ENCODE assay signal across 1 cellular context in the genomic region with DNA sequence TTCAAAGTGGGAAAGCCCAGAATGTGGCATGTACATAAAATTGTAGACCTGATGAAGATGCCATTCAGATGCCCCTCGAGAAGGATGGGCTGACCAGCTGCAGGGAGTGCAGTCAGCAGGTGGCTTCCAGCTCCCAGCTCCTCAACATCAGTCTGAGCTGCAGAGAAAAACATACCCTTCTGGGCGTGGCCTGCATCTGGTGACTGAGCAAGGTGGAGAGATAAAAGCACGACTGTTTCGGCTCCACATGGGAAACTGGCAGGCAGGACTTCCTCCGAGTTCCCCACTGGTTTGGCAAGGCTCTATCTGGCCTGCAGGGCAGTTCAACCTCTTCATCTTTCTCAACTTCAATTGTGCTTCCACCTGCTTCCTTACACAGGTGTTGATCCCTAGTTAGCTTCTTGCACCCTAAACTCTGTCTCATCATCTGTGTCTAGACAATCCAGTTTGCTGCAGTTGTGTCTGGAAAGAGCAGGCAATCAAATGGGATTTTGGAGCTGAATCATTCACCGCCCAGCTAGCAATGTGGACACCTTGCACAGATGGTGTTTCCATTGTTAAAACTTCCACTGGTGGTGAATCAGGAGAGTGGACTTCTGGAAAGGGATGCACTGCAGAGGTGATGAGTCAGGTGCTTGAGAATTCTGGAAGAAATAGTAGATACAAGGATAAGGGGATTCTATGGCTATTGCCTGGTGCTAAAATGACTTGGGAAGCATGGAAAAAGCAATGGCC.
TF ChIP-seq lines count a peak whose summit lies in the region.

No MANE protein-coding gene starts in this region.

TF ChIP-seq in HepG2, 621 proteins besides CTCF, POLR2A, EP300 and RAD21:
- TF ChIP-seq ZNF12 (CRISPR knock-in tag; IDR thresholded peaks at IDR 0.05), result peak; percentile 79
- no peak for TF ChIP-seq TFDP2 (CRISPR knock-in tag; IDR thresholded peaks at IDR 0.05)
- no peak for TF ChIP-seq SP1 (IDR thresholded peaks at IDR 0.05)
- TF ChIP-seq SP1 (CRISPR knock-in tag; IDR thresholded peaks at IDR 0.05), result 0 out of 2 replicates have a peak, but pooled peaks have one; percentile 20
- no peak for TF ChIP-seq TAF15 (IDR thresholded peaks at IDR 0.05; ENCODE audit: low read depth, low read length, poor library complexity, severe bottlenecking)
